1 cellular context compared by ENCODE assay signal in the genomic region with DNA sequence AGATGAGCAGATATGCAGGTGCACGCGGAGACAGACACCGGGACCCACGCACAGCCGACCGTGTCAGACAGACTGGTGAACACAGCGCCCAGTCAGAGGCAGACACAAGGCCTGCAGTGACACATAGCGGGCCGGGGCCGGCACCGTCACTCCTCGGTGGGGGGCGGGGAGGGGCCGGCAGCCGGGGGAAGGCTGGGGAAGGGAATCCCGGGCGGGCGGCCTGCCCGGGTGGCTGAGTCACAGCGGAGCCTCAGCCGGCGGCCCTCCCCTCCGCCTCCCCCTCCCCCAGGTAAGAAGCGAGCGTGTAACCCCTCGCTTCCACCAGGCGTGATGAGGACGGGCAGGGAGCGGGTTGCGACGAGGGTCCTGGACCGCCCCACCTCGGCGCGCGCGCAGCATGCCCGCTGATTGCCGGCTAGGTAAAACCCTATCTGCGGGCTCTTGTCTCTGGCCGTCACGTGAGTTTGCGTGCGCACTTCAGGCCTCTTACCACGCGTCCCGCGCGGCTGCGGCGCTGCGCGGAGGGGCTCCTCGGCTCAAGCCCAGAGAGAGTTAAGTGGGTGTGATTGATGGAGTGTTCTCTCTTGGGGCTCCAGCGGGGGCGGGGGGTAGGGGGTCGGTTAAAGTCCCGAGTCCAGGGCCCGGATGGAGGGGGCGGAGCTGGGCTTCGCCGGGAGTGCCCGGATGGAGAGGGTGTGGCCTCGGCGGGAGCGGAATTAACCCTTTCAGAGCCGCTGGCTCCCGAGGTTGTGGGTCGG.
A peak's percentile ranks its signal among the peaks of the same experiment; 100 is the strongest.
TF ChIP-seq lines count a peak whose summit lies in the region.

No MANE protein-coding gene starts in this region.

TF ChIP-seq in K562, 482 proteins besides CTCF, POLR2A, EP300 and RAD21 (continues in another document):
- TF ChIP-seq NFE2 (IDR thresholded peaks at IDR 0.05; ENCODE audit: low read depth), result peak; percentile 18; the same call in 1 of the 2 replicates
- no peak for TF ChIP-seq MYBL2 (IDR thresholded peaks at IDR 0.05; ENCODE audit: low read depth)
- no peak for TF ChIP-seq MYBL2 (CRISPR knock-in tag; IDR thresholded peaks at IDR 0.05; ENCODE audit: borderline replicate concordance)
- peak; percentile 37 for TF ChIP-seq CBFA2T3 (IDR thresholded peaks at IDR 0.05)
- TF ChIP-seq, protein P1, sequence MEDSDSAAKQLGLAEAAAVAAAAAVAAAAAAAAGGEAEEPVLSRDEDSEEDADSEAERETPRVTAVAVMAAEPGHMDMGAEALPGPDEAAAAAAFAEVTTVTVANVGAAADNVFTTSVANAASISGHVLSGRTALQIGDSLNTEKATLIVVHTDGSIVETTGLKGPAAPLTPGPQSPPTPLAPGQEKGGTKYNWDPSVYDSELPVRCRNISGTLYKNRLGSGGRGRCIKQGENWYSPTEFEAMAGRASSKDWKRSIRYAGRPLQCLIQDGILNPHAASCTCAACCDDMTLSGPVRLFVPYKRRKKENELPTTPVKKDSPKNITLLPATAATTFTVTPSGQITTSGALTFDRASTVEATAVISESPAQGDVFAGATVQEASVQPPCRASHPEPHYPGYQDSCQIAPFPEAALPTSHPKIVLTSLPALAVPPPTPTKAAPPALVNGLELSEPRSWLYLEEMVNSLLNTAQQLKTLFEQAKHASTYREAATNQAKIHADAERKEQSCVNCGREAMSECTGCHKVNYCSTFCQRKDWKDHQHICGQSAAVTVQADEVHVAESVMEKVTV (CRISPR knock-in tag; IDR thresholded peaks at IDR 0.05), result no peak
- peak; percentile 50; the same call in 1 of the 2 replicates for TF ChIP-seq PHF8 (IDR thresholded peaks at IDR 0.05; ENCODE audit: borderline replicate concordance, low read length)
- peak; percentile 75 for TF ChIP-seq CREM (IDR thresholded peaks at IDR 0.05; ENCODE audit: low read depth)
- TF ChIP-seq, protein P2, sequence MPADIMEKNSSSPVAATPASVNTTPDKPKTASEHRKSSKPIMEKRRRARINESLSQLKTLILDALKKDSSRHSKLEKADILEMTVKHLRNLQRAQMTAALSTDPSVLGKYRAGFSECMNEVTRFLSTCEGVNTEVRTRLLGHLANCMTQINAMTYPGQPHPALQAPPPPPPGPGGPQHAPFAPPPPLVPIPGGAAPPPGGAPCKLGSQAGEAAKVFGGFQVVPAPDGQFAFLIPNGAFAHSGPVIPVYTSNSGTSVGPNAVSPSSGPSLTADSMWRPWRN (IDR thresholded peaks at IDR 0.05; ENCODE audit: low read depth), result peak; percentile 34; the same call in 1 of the 2 replicates
- TF ChIP-seq HNRNPH1 (optimal IDR thresholded peaks at IDR 0.05; ENCODE audit: low read depth, low read length), result no peak
- TF ChIP-seq, protein P3, sequence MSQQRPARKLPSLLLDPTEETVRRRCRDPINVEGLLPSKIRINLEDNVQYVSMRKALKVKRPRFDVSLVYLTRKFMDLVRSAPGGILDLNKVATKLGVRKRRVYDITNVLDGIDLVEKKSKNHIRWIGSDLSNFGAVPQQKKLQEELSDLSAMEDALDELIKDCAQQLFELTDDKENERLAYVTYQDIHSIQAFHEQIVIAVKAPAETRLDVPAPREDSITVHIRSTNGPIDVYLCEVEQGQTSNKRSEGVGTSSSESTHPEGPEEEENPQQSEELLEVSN (IDR thresholded peaks at IDR 0.05; ENCODE audit: borderline replicate concordance in 1 of 2, extremely low read depth in 1 of 2, insufficient read depth in 1 of 2, insufficient read length in 1 of 2, low read depth in 1 of 2, low read length in 1 of 2, poor library complexity in 1 of 2, severe bottlenecking in 1 of 2), result peak in 1 of 2 experiments; percentile 25
- TF ChIP-seq SRSF1 (IDR thresholded peaks at IDR 0.05; ENCODE audit: low read depth, low read length), result no peak
- TF ChIP-seq, protein P4, sequence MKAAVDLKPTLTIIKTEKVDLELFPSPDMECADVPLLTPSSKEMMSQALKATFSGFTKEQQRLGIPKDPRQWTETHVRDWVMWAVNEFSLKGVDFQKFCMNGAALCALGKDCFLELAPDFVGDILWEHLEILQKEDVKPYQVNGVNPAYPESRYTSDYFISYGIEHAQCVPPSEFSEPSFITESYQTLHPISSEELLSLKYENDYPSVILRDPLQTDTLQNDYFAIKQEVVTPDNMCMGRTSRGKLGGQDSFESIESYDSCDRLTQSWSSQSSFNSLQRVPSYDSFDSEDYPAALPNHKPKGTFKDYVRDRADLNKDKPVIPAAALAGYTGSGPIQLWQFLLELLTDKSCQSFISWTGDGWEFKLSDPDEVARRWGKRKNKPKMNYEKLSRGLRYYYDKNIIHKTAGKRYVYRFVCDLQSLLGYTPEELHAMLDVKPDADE (conservative IDR thresholded peaks at IDR 0.05; ENCODE audit: control insufficient read depth, low read depth, low read length), result peak; percentile 56; the same call in 1 of the 2 replicates
- TF ChIP-seq HDAC3 (IDR thresholded peaks at IDR 0.05; ENCODE audit: borderline replicate concordance, partially characterized antibody), result peak; percentile 43
- peak; percentile 77 for TF ChIP-seq POLR2G (IDR thresholded peaks at IDR 0.05; ENCODE audit: low read depth, low read length)
- TF ChIP-seq ATF7 (IDR thresholded peaks at IDR 0.05), result peak; percentile 51; the same call in 1 of the 2 replicates
- TF ChIP-seq, protein P5, sequence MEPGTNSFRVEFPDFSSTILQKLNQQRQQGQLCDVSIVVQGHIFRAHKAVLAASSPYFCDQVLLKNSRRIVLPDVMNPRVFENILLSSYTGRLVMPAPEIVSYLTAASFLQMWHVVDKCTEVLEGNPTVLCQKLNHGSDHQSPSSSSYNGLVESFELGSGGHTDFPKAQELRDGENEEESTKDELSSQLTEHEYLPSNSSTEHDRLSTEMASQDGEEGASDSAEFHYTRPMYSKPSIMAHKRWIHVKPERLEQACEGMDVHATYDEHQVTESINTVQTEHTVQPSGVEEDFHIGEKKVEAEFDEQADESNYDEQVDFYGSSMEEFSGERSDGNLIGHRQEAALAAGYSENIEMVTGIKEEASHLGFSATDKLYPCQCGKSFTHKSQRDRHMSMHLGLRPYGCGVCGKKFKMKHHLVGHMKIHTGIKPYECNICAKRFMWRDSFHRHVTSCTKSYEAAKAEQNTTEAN (CRISPR knock-in tag; IDR thresholded peaks at IDR 0.05), result no peak
- peak; percentile 9; the same call in 1 of the 2 replicates for TF ChIP-seq ZEB2 (IDR thresholded peaks at IDR 0.05)
- TF ChIP-seq, protein P6, sequence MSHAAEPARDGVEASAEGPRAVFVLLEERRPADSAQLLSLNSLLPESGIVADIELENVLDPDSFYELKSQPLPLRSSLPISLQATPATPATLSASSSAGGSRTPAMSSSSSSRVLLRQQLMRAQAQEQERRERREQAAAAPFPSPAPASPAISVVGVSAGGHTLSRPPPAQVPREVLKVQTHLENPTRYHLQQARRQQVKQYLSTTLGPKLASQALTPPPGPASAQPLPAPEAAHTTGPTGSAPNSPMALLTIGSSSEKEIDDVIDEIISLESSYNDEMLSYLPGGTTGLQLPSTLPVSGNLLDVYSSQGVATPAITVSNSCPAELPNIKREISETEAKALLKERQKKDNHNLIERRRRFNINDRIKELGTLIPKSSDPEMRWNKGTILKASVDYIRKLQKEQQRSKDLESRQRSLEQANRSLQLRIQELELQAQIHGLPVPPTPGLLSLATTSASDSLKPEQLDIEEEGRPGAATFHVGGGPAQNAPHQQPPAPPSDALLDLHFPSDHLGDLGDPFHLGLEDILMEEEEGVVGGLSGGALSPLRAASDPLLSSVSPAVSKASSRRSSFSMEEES (CRISPR knock-in tag; IDR thresholded peaks at IDR 0.05), result peak; percentile 73
- peak; percentile 6 for TF ChIP-seq TAF1 (IDR thresholded peaks at IDR 0.05; ENCODE audit: control insufficient read depth, extremely low read depth, insufficient read depth, low read length, severe bottlenecking)
- TF ChIP-seq, protein P7, sequence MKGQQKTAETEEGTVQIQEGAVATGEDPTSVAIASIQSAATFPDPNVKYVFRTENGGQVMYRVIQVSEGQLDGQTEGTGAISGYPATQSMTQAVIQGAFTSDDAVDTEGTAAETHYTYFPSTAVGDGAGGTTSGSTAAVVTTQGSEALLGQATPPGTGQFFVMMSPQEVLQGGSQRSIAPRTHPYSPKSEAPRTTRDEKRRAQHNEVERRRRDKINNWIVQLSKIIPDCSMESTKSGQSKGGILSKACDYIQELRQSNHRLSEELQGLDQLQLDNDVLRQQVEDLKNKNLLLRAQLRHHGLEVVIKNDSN (CRISPR knock-in tag; IDR thresholded peaks at IDR 0.05), result peak; percentile 77
- TF ChIP-seq NR3C1 (CRISPR knock-in tag; IDR thresholded peaks at IDR 0.05), result no peak
- peak; percentile 35; the same call in 1 of the 2 replicates for TF ChIP-seq RAD51 (IDR thresholded peaks at IDR 0.05; ENCODE audit: borderline replicate concordance, low read depth)
- peak; percentile 24 for TF ChIP-seq FIP1L1 (IDR thresholded peaks at IDR 0.05; ENCODE audit: low read depth, low read length, poor library complexity, severe bottlenecking)
- TF ChIP-seq MYC (IDR thresholded peaks at IDR 0.05; ENCODE audit: low read depth, low read length), result 0 out of 2 replicates have a peak, but pooled peaks have one; percentile 37
- TF ChIP-seq MYC (CRISPR knock-in tag; IDR thresholded peaks at IDR 0.05; ENCODE audit: borderline replicate concordance, low read depth), result no peak
- TF ChIP-seq SIN3A (IDR thresholded peaks at IDR 0.05; ENCODE audit: borderline replicate concordance in 2 of 2, control insufficient read depth in 1 of 2, low read depth in 2 of 2, low read length in 2 of 2), result peak in 1 of 2 experiments; percentile 6; a peak in 3 of 4 replicates
- TF ChIP-seq KDM1A (IDR thresholded peaks at IDR 0.05), result peak in 1 of 2 experiments; percentile 78; a peak in 1 of 4 replicates
- TF ChIP-seq, protein P8, sequence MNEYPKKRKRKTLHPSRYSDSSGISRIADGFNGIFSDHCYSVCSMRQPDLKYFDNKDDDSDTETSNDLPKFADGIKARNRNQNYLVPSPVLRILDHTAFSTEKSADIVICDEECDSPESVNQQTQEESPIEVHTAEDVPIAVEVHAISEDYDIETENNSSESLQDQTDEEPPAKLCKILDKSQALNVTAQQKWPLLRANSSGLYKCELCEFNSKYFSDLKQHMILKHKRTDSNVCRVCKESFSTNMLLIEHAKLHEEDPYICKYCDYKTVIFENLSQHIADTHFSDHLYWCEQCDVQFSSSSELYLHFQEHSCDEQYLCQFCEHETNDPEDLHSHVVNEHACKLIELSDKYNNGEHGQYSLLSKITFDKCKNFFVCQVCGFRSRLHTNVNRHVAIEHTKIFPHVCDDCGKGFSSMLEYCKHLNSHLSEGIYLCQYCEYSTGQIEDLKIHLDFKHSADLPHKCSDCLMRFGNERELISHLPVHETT (CRISPR knock-in tag; conservative IDR thresholded peaks at IDR 0.05 in 1 of 2, IDR thresholded peaks at IDR 0.05 in 1 of 2), result 0 out of 4 replicates have a peak, but pooled peaks of 1 of the 2 experiments have one; percentile 18
- TF ChIP-seq, protein P9, sequence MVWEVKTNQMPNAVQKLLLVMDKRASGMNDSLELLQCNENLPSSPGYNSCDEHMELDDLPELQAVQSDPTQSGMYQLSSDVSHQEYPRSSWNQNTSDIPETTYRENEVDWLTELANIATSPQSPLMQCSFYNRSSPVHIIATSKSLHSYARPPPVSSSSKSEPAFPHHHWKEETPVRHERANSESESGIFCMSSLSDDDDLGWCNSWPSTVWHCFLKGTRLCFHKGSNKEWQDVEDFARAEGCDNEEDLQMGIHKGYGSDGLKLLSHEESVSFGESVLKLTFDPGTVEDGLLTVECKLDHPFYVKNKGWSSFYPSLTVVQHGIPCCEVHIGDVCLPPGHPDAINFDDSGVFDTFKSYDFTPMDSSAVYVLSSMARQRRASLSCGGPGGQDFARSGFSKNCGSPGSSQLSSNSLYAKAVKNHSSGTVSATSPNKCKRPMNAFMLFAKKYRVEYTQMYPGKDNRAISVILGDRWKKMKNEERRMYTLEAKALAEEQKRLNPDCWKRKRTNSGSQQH (CRISPR knock-in tag; IDR thresholded peaks at IDR 0.05), result no peak
- TF ChIP-seq ATF1 (CRISPR knock-in tag; IDR thresholded peaks at IDR 0.05), result no peak
- TF ChIP-seq ATF1 (tag; IDR thresholded peaks at IDR 0.05), result peak; percentile 27; the same call in 1 of the 2 replicates
- TF ChIP-seq BHLHE40 (IDR thresholded peaks at IDR 0.05; ENCODE audit: low read length), result peak; percentile 94
- TF ChIP-seq BRD9 (IDR thresholded peaks at IDR 0.05; ENCODE audit: low read depth, partially characterized antibody), result peak; percentile 40
- no peak for TF ChIP-seq ESRRB (CRISPR knock-in tag; IDR thresholded peaks at IDR 0.05; ENCODE audit: borderline replicate concordance)
- TF ChIP-seq NCOR1 (IDR thresholded peaks at IDR 0.05), result peak; percentile 79
- 0 out of 2 replicates have a peak, but pooled peaks have one; percentile 39 for TF ChIP-seq NFIC (IDR thresholded peaks at IDR 0.05)
- no peak for TF ChIP-seq NR2C2 (CRISPR knock-in tag; IDR thresholded peaks at IDR 0.05)
- TF ChIP-seq NR2C2 (tag; IDR thresholded peaks at IDR 0.05), result 0 out of 2 replicates have a peak, but pooled peaks have one; percentile 23
- TF ChIP-seq GATA2 (CRISPR knock-in tag; IDR thresholded peaks at IDR 0.05), result peak; percentile 70
- 0 out of 2 replicates have a peak, but pooled peaks have one; percentile 34 for TF ChIP-seq SOX6 (IDR thresholded peaks at IDR 0.05)
- TF ChIP-seq KAT7 (CRISPR knock-in tag; IDR thresholded peaks at IDR 0.05; ENCODE audit: borderline replicate concordance), result 0 out of 2 replicates have a peak, but pooled peaks have one; percentile 33
- peak; percentile 59; the same call in 1 of the 2 replicates for TF ChIP-seq JUND (IDR thresholded peaks at IDR 0.05; ENCODE audit: borderline replicate concordance, low read depth, low read length)
- peak; percentile 24; the same call in 1 of the 3 replicates for TF ChIP-seq JUND (tag; IDR thresholded peaks at IDR 0.05; ENCODE audit: borderline replicate concordance, low read depth, low read length)
- TF ChIP-seq POLR2H (tag; IDR thresholded peaks at IDR 0.05; ENCODE audit: low read depth), result no peak; the same call in 1 of the 2 replicates
- peak; percentile 27 for TF ChIP-seq SAP30 (IDR thresholded peaks at IDR 0.05; ENCODE audit: borderline replicate concordance, insufficient read depth, low read depth, low read length, poor library complexity, severe bottlenecking)
- TF ChIP-seq RBFOX2 (IDR thresholded peaks at IDR 0.05; ENCODE audit: low read depth, low read length), result peak; percentile 76
- TF ChIP-seq SMARCC2 (IDR thresholded peaks at IDR 0.05; ENCODE audit: low read depth), result no peak
- TF ChIP-seq YY1 (IDR thresholded peaks at IDR 0.05; ENCODE audit: borderline replicate concordance in 1 of 3, control insufficient read depth in 1 of 3, extremely low read depth in 1 of 3, insufficient read depth in 3 of 3, insufficient read length in 1 of 3, insufficient replicate concordance in 2 of 3, low read depth in 1 of 3, low read length in 2 of 3), result peak in 2 of 3 experiments; percentile 18 to 43
- no peak for TF ChIP-seq SMAD1 (IDR thresholded peaks at IDR 0.05; ENCODE audit: low read depth, low read length, partially characterized antibody)
- TF ChIP-seq, protein P10, sequence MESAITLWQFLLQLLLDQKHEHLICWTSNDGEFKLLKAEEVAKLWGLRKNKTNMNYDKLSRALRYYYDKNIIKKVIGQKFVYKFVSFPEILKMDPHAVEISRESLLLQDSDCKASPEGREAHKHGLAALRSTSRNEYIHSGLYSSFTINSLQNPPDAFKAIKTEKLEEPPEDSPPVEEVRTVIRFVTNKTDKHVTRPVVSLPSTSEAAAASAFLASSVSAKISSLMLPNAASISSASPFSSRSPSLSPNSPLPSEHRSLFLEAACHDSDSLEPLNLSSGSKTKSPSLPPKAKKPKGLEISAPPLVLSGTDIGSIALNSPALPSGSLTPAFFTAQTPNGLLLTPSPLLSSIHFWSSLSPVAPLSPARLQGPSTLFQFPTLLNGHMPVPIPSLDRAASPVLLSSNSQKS (CRISPR knock-in tag; IDR thresholded peaks at IDR 0.05), result no peak
- peak; percentile 14; the same call in 1 of the 2 replicates for TF ChIP-seq JUN (IDR thresholded peaks at IDR 0.05; ENCODE audit: borderline replicate concordance, low read depth, low read length)
- TF ChIP-seq JUN (CRISPR knock-in tag; IDR thresholded peaks at IDR 0.05; ENCODE audit: borderline replicate concordance), result no peak
- TF ChIP-seq RBBP5 (IDR thresholded peaks at IDR 0.05; ENCODE audit: borderline replicate concordance, insufficient read depth, low read length, poor library complexity, severe bottlenecking), result peak; percentile 59
